Comparison of ENCODE assay signal across 17 cellular contexts in the genomic region with DNA sequence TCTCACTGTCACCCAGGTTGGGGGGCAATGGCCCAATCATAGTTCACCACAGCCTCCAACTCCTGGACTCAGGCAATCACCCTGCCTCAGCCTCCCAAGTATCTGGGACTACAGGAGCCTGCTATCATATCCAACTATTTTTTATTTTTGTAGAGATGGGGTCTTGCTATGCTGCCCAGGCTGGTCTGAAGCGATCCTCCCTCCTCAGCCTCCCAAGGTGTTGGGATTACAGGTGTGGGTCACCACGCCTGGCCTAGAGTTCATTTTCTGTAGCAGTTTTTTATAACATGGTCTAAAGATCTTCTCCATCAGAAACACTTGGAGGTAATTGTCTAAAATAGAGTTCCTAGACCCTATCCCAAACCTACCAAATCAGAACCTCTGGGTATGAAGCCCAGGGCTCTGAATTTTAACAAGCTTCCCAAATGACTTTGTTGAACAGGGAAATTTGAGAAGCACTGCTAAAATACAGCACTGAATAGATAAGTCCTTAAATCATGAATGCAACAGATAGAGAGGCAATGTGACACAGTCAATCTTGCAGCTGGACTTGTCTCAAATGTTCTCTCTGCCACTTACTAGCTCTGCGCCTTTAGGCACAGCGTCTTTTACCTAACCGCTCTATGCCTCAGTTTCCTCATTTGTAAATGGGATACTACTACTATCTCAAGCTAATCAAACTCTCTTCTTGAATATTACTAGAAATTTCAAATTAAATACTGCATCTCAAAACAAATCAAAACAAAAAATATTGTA.
"Had no signal": no experiment of that assay in that cellular context is flagged by ENCODE, and none has a peak within 500 bp of the region (broad histone marks: within the 10 kb centered on the region; RNA-seq: fewer than 3 reads in every experiment).

No MANE protein-coding gene starts in this region.

- H3K9me3 Mint-ChIP-seq: dendritic cell treated with granulocyte-macrophage colony-stimulating factor and Interleukin-4, amounts not matched to agents 40 ng/mL and 50 ng/mL, for 4 days; effector memory CD8-positive, alpha-beta T cell had no signal

- H2AFZ ChIP-seq: hepatocyte had no signal

- H3K4me3 Mint-ChIP-seq: dendritic cell treated with granulocyte-macrophage colony-stimulating factor and Interleukin-4, amounts not matched to agents 40 ng/mL and 50 ng/mL, for 4 days; effector memory CD8-positive, alpha-beta T cell; naive thymus-derived CD8-positive, alpha-beta T cell had no signal

- ATAC-seq: effector memory CD8-positive, alpha-beta T cell; left colon; naive thymus-derived CD8-positive, alpha-beta T cell had no signal

- H3K27ac ChIP-seq: esophagus squamous epithelium, hepatocyte, neutrophil, stomach, thoracic aorta had no signal

- H3K27ac Mint-ChIP-seq: dendritic cell treated with granulocyte-macrophage colony-stimulating factor and Interleukin-4, amounts not matched to agents 40 ng/mL and 50 ng/mL, for 4 days; effector memory CD8-positive, alpha-beta T cell; naive thymus-derived CD8-positive, alpha-beta T cell had no signal

- H3K36me3 ChIP-seq: esophagus squamous epithelium, neutrophil, sigmoid colon, stomach, thoracic aorta had no signal

- H3K4me2 ChIP-seq: hepatocyte had no signal

- DNase-seq: effector memory CD8-positive, alpha-beta T cell; esophagus squamous epithelium; foreskin fibroblast; kidney; left colon; mammary epithelial cell; naive thymus-derived CD8-positive, alpha-beta T cell; sigmoid colon; small intestine; stimulated activated CD4-positive, alpha-beta T cell treated with anti-CD3 and anti-CD28 coated beads, Interleukin-12 subunit alpha, Interleukin-12 subunit beta, amount 100 ng/mL, for 4 hours; stimulated activated naive CD4-positive, alpha-beta T cell; stomach; trophoblast cell had no signal

- H3K36me3 Mint-ChIP-seq: naive thymus-derived CD8-positive, alpha-beta T cell had no signal

- H3K27me3 ChIP-seq: esophagus squamous epithelium, hepatocyte, neutrophil, sigmoid colon, stomach had no signal

- H3K9me3 ChIP-seq: esophagus squamous epithelium, neutrophil, sigmoid colon, stomach, thoracic aorta had no signal

- H3K4me3 ChIP-seq: esophagus squamous epithelium, hepatocyte, sigmoid colon, stomach, thoracic aorta had no signal
